ENCODE assay signal across 39 cellular contexts in genomic region chr2:170863087-170863486, GRCh38. TPM values are rescaled to one million over a fixed set of nuclear protein-coding genes. Genes with fewer than 3 reads are reported as not detected.
"Had no signal": no experiment of that assay in that cellular context is flagged by ENCODE, and none has a peak within 500 bp of the region (broad histone marks: within the 10 kb centered on the region; RNA-seq: fewer than 3 reads in every experiment).

No MANE protein-coding gene starts in this region.

- H3K36me3 Mint-ChIP-seq: activated naive CD4-positive, alpha-beta T cell treated with anti-CD3 and anti-CD28 coated beads, Interleukin-2, amount 10 ng/mL, durations not matched to agents 7 days and 5 days; activated naive CD4-positive, alpha-beta T cell treated with anti-CD3 and anti-CD28 coated beads, Interleukin-2, amount 50 U/mL, for 24 hours; activated naive CD4-positive, alpha-beta T cell treated with anti-CD3 and anti-CD28 coated beads, Interleukin-2, amount 50 U/mL, for 72 hours; activated naive CD8-positive, alpha-beta T cell treated with anti-CD3 and anti-CD28 coated beads for 36 hours; activated naive CD8-positive, alpha-beta T cell treated with anti-CD3 and anti-CD28 coated beads, Interleukin-2, amount 10 ng/mL, durations not matched to agents 7 days and 5 days had no signal

- H3K36me3 ChIP-seq: adrenal gland, brain microvascular endothelial cell, breast epithelium, cardiac muscle cell had no signal

- H3K9me3 ChIP-seq: adrenal gland, ascending aorta, body of pancreas, breast epithelium had no signal

- H3K4me1 Mint-ChIP-seq: activated naive CD4-positive, alpha-beta T cell treated with anti-CD3 and anti-CD28 coated beads, Interleukin-2, amount 10 ng/mL, durations not matched to agents 7 days and 5 days; activated naive CD4-positive, alpha-beta T cell treated with anti-CD3 and anti-CD28 coated beads, Interleukin-2, amount 50 U/mL, for 24 hours; activated naive CD8-positive, alpha-beta T cell treated with anti-CD3 and anti-CD28 coated beads for 36 hours; activated naive CD8-positive, alpha-beta T cell treated with anti-CD3 and anti-CD28 coated beads, Interleukin-2, amount 10 ng/mL, durations not matched to agents 7 days and 5 days; activated naive CD8-positive, alpha-beta T cell treated with anti-CD3 and anti-CD28 coated beads, Interleukin-2, amount 50 U/mL, for 24 hours; activated T-helper 17 cell treated with anti-CD3 and anti-CD28 coated beads, Interleukin-2, amount 50 U/mL, for 72 hours; brain; central memory CD8-positive, alpha-beta T cell had no signal

- H3K4me3 ChIP-seq: adrenal gland, ascending aorta, body of pancreas, breast epithelium, cardiac muscle cell had no signal

- DNase-seq: activated effector memory CD4-positive, alpha-beta T cell treated with anti-CD3 and anti-CD28 coated beads, Interleukin-2, amount 50 U/mL, for 16 hours; activated effector memory CD4-positive, alpha-beta T cell treated with Interleukin-2 at 50 U/mL for 16 hours; activated gamma-delta T cell; activated gamma-delta T cell treated with Interleukin-2 at 50 U/mL for 16 hours; activated naive CD4-positive, alpha-beta T cell; activated naive CD4-positive, alpha-beta T cell treated with anti-CD3 and anti-CD28 coated beads for 36 hours; activated naive CD4-positive, alpha-beta T cell treated with anti-CD3 and anti-CD28 coated beads, Interleukin-2, amount 10 ng/mL, durations not matched to agents 7 days and 5 days; activated naive CD4-positive, alpha-beta T cell treated with anti-CD3 and anti-CD28 coated beads, Interleukin-2, amount 50 U/mL, for 16 hours; activated naive CD4-positive, alpha-beta T cell treated with Interleukin-2 at 50 U/mL for 16 hours; activated naive CD8-positive, alpha-beta T cell treated with anti-CD3 and anti-CD28 coated beads for 36 hours; activated naive CD8-positive, alpha-beta T cell treated with anti-CD3 and anti-CD28 coated beads, Interleukin-2, amount 10 ng/mL, durations not matched to agents 7 days and 5 days; activated naive CD8-positive, alpha-beta T cell treated with anti-CD3 and anti-CD28 coated beads, Interleukin-2, amount 50 U/mL, for 24 hours; activated T-cell treated with anti-CD3 and anti-CD28 coated beads, Interleukin-2, amount 50 U/mL, for 1 hour; activated T-cell treated with anti-CD3 and anti-CD28 coated beads, Interleukin-2, amount 50 U/mL, for 24 hours; activated T-cell treated with anti-CD3 and anti-CD28 coated beads, Interleukin-2, amount 50 U/mL, for 4 hours; activated T-cell treated with anti-CD3 and anti-CD28 coated beads, Interleukin-2, amount 50 U/mL, for 48 hours; activated T-cell treated with anti-CD3 and anti-CD28 coated beads, Interleukin-2, amount 50 U/mL, for 72 hours; amniotic stem cell; amygdala; anterior cingulate cortex; aorta; body of pancreas; brain microvascular endothelial cell; caudate nucleus; central memory CD4-positive, alpha-beta T cell; cerebellar nuclear complex had no signal

- H3K27me3 Mint-ChIP-seq: activated naive CD8-positive, alpha-beta T cell; activated T-cell treated with anti-CD3 and anti-CD28 coated beads, Interleukin-2, amount 50 U/mL, for 24 hours had no signal

- H3K4me1 ChIP-seq: adrenal gland, ascending aorta, body of pancreas, breast epithelium had no signal

- H3K27me3 ChIP-seq: adrenal gland, ascending aorta, body of pancreas, brain microvascular endothelial cell, breast epithelium, cardiac muscle cell had no signal

- H3K9me3 Mint-ChIP-seq: activated naive CD4-positive, alpha-beta T cell treated with anti-CD3 and anti-CD28 coated beads for 36 hours; activated naive CD4-positive, alpha-beta T cell treated with anti-CD3 and anti-CD28 coated beads, Interleukin-2, amount 10 ng/mL, durations not matched to agents 7 days and 5 days; activated naive CD4-positive, alpha-beta T cell treated with anti-CD3 and anti-CD28 coated beads, Interleukin-2, amount 50 U/mL, for 24 hours; activated naive CD4-positive, alpha-beta T cell treated with anti-CD3 and anti-CD28 coated beads, Interleukin-2, amount 50 U/mL, for 72 hours; activated naive CD8-positive, alpha-beta T cell treated with anti-CD3 and anti-CD28 coated beads for 36 hours; activated naive CD8-positive, alpha-beta T cell treated with anti-CD3 and anti-CD28 coated beads, Interleukin-2, amount 10 ng/mL, durations not matched to agents 7 days and 5 days; activated naive CD8-positive, alpha-beta T cell treated with anti-CD3 and anti-CD28 coated beads, Interleukin-2, amount 50 U/mL, for 24 hours; activated T-cell treated with anti-CD3 and anti-CD28 coated beads, Interleukin-2, amount 50 U/mL, for 4 hours; activated T-cell treated with anti-CD3 and anti-CD28 coated beads, Interleukin-2, amount 50 U/mL, for 72 hours; activated T-helper 1 cell treated with anti-CD3 and anti-CD28 coated beads, Interleukin-12 subunit alpha, Interleukin-12 subunit beta, Interleukin-2, Interleukin-4 antibody, amounts not matched to agents 30 ng/mL and 10 ng/mL and 1 ng/mL, durations not matched to agents 14 hours and 24 hours and 36 hours; activated T-helper 17 cell treated with anti-CD3 and anti-CD28 coated beads, Interleukin-2, amount 50 U/mL, for 72 hours; central memory CD8-positive, alpha-beta T cell had no signal

- H3K27ac Mint-ChIP-seq: activated naive CD4-positive, alpha-beta T cell treated with anti-CD3 and anti-CD28 coated beads for 36 hours; activated naive CD4-positive, alpha-beta T cell treated with anti-CD3 and anti-CD28 coated beads, Interleukin-2, amount 10 ng/mL, durations not matched to agents 7 days and 5 days; activated naive CD4-positive, alpha-beta T cell treated with anti-CD3 and anti-CD28 coated beads, Interleukin-2, amount 50 U/mL, for 24 hours; activated naive CD4-positive, alpha-beta T cell treated with anti-CD3 and anti-CD28 coated beads, Interleukin-2, amount 50 U/mL, for 72 hours; activated naive CD8-positive, alpha-beta T cell; activated naive CD8-positive, alpha-beta T cell treated with anti-CD3 and anti-CD28 coated beads for 36 hours; activated naive CD8-positive, alpha-beta T cell treated with anti-CD3 and anti-CD28 coated beads, Interleukin-2, amount 10 ng/mL, durations not matched to agents 7 days and 5 days; activated naive CD8-positive, alpha-beta T cell treated with anti-CD3 and anti-CD28 coated beads, Interleukin-2, amount 50 U/mL, for 24 hours; activated T-cell treated with anti-CD3 and anti-CD28 coated beads, Interleukin-2, amount 50 U/mL, for 24 hours; activated T-cell treated with anti-CD3 and anti-CD28 coated beads, Interleukin-2, amount 50 U/mL, for 72 hours; activated T-helper 1 cell treated with anti-CD3 and anti-CD28 coated beads, Interleukin-12 subunit alpha, Interleukin-12 subunit beta, Interleukin-2, Interleukin-4 antibody, amounts not matched to agents 30 ng/mL and 10 ng/mL and 1 ng/mL, durations not matched to agents 14 hours and 24 hours and 36 hours; activated T-helper 17 cell treated with anti-CD3 and anti-CD28 coated beads, Interleukin-2, amount 50 U/mL, for 72 hours; activated T-helper 2 cell treated with anti-CD3 and anti-CD28 coated beads, Interferon-gamma antibody, Interleukin-2, Interleukin-4, amounts not matched to agents 10 μg/mL and 5 μg/mL and 100 μg/mL, durations not matched to agents 14 hours and 24 hours and 36 hours; brain had no signal

- H3K27ac ChIP-seq: adrenal gland, ascending aorta, body of pancreas, brain microvascular endothelial cell, breast epithelium, cardiac muscle cell had no signal

- H3K4me3 Mint-ChIP-seq: activated naive CD4-positive, alpha-beta T cell treated with anti-CD3 and anti-CD28 coated beads for 36 hours; activated naive CD4-positive, alpha-beta T cell treated with anti-CD3 and anti-CD28 coated beads, Interleukin-2, amount 10 ng/mL, durations not matched to agents 7 days and 5 days; activated naive CD4-positive, alpha-beta T cell treated with anti-CD3 and anti-CD28 coated beads, Interleukin-2, amount 50 U/mL, for 24 hours; activated naive CD8-positive, alpha-beta T cell; activated naive CD8-positive, alpha-beta T cell treated with anti-CD3 and anti-CD28 coated beads for 36 hours; activated naive CD8-positive, alpha-beta T cell treated with anti-CD3 and anti-CD28 coated beads, Interleukin-2, amount 10 ng/mL, durations not matched to agents 7 days and 5 days; activated naive CD8-positive, alpha-beta T cell treated with anti-CD3 and anti-CD28 coated beads, Interleukin-2, amount 50 U/mL, for 24 hours; activated T-cell treated with anti-CD3 and anti-CD28 coated beads, Interleukin-2, amount 50 U/mL, for 24 hours; activated T-cell treated with anti-CD3 and anti-CD28 coated beads, Interleukin-2, amount 50 U/mL, for 4 hours; activated T-cell treated with anti-CD3 and anti-CD28 coated beads, Interleukin-2, amount 50 U/mL, for 72 hours; activated T-helper 1 cell treated with anti-CD3 and anti-CD28 coated beads, Interleukin-12 subunit alpha, Interleukin-12 subunit beta, Interleukin-2, Interleukin-4 antibody, amounts not matched to agents 30 ng/mL and 10 ng/mL and 1 ng/mL, durations not matched to agents 14 hours and 24 hours and 36 hours; activated T-helper 17 cell treated with anti-CD3 and anti-CD28 coated beads, Interleukin-2, amount 50 U/mL, for 72 hours; brain; central memory CD8-positive, alpha-beta T cell had no signal

- ATAC-seq: activated naive CD4-positive, alpha-beta T cell treated with anti-CD3 and anti-CD28 coated beads, Interleukin-2, amount 50 U/mL, for 72 hours; activated naive CD8-positive, alpha-beta T cell treated with anti-CD3 and anti-CD28 coated beads, Interleukin-2, amount 50 U/mL, for 24 hours; activated T-cell treated with anti-CD3 and anti-CD28 coated beads, Interleukin-2, amount 50 U/mL, for 4 hours; activated T-cell treated with anti-CD3 and anti-CD28 coated beads, Interleukin-2, amount 50 U/mL, for 72 hours; activated T-helper 17 cell treated with anti-CD3 and anti-CD28 coated beads, Interleukin-2, amount 50 U/mL, for 72 hours; body of pancreas had no signal

RNA-seq across cellular contexts. Expression of gene GAD1, which starts 46.4 kb away (rescaled TPM):
- total RNA-seq: body of pancreas, chondrocyte had no signal
